In the genomic region with DNA sequence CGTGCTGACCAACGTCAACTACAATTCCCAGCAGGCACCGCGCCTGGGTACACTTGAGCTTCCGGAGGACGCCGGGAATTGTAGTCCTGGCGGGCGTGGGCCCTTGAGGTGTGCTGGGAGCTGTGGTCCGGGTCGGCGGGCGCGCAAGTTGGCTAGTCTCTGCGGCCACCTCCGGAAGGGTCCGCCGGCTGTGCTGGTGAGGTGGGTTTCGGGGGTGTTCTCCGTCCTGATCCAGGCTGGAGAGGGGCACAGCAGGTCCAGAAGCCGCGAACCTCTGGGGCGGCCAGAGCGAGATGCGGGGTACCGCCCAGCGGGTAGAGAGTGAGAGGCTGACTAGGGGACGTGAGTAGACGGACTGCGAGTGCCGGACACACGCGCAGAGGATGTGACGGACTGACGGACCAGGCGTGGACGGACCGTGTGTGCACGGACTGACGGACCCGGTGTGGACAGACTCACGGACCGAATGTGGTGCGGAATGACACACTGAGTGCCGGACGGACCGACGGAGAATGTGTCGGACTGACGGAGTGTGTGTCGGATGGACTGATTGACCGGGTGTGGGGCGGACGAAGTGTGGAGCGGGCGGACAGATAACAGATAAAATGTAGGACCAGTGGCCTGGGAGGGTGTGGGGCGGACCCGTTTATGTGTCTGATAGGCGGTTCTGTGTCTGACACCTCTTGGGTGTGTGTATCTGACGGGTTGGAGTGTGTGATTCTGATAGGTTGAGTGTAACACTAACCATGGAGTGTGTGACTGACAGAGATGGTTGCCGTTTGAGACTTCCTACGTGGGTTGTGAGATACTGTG, we compare ENCODE assay signal across 1 cellular context.
TF ChIP-seq lines count a peak whose summit lies in the region.

Gene ZSCAN22, plus strand, starts transcription at position 81 of the 813 bp plus-strand sequence. CDS start 7,809 bp downstream, outside the sequence.

TF ChIP-seq in K562, 482 proteins besides CTCF, POLR2A, EP300 and RAD21 (continued from another document and continues in another):
- TF ChIP-seq ZNF324 (CRISPR knock-in tag; IDR thresholded peaks at IDR 0.05) = 0 out of 2 replicates have a peak, but pooled peaks have one; percentile 41
- peak; percentile 80 for TF ChIP-seq ZSCAN29 (IDR thresholded peaks at IDR 0.05)
- no peak; the same call in none of the 2 replicates for TF ChIP-seq ZNF239 (CRISPR knock-in tag; IDR thresholded peaks at IDR 0.05)
- no peak for TF ChIP-seq PCBP2 (IDR thresholded peaks at IDR 0.05; ENCODE audit: low read depth, low read length, poor library complexity, severe bottlenecking)
- no peak for TF ChIP-seq SRSF7 (optimal IDR thresholded peaks at IDR 0.05; ENCODE audit: low read depth, low read length)
- TF ChIP-seq U2AF2 (optimal IDR thresholded peaks at IDR 0.05; ENCODE audit: low read depth, low read length) = no peak
- peak; percentile 84; the same call in 1 of the 2 replicates for TF ChIP-seq ZC3H8 (IDR thresholded peaks at IDR 0.05)
- TF ChIP-seq MYNN (IDR thresholded peaks at IDR 0.05) = peak; percentile 51; the same call in 1 of the 2 replicates
- TF ChIP-seq MYNN (CRISPR knock-in tag; IDR thresholded peaks at IDR 0.05) = no peak
- TF ChIP-seq NEUROD1 (IDR thresholded peaks at IDR 0.05; ENCODE audit: borderline replicate concordance, low read depth, low read length, partially characterized antibody) = no peak
- no peak for TF ChIP-seq ZNF41 (CRISPR knock-in tag; conservative IDR thresholded peaks at IDR 0.05)
- peak; percentile 85 for TF ChIP-seq HLTF (IDR thresholded peaks at IDR 0.05)
- TF ChIP-seq IFI16 (CRISPR knock-in tag; IDR thresholded peaks at IDR 0.05) = no peak
- no peak; the same call in 1 of the 2 replicates for TF ChIP-seq GTF2A2 (tag; IDR thresholded peaks at IDR 0.05)
- TF ChIP-seq BCOR (IDR thresholded peaks at IDR 0.05) = peak; percentile 53; the same call in 1 of the 2 replicates
- no peak for TF ChIP-seq ZNF507 (tag; conservative IDR thresholded peaks at IDR 0.05)
- peak; percentile 75 for TF ChIP-seq DPF2 (IDR thresholded peaks at IDR 0.05)
- TF ChIP-seq PPARD (CRISPR knock-in tag; IDR thresholded peaks at IDR 0.05) = no peak
- peak; percentile 49; the same call in 1 of the 2 replicates for TF ChIP-seq ZNF592 (IDR thresholded peaks at IDR 0.05)
- TF ChIP-seq PHB (CRISPR knock-in tag; IDR thresholded peaks at IDR 0.05) = no peak
- no peak for TF ChIP-seq NR2F6 (CRISPR knock-in tag; IDR thresholded peaks at IDR 0.05)
- TF ChIP-seq, protein P1, sequence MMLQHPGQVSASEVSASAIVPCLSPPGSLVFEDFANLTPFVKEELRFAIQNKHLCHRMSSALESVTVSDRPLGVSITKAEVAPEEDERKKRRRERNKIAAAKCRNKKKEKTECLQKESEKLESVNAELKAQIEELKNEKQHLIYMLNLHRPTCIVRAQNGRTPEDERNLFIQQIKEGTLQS (IDR thresholded peaks at IDR 0.05) = no peak; the same call in 1 of the 2 replicates
- TF ChIP-seq, protein P1 (CRISPR knock-in tag; conservative IDR thresholded peaks at IDR 0.05) = 0 out of 2 replicates have a peak, but pooled peaks have one; percentile 44
- no peak for TF ChIP-seq CHD7 (IDR thresholded peaks at IDR 0.05; ENCODE audit: low read depth, low read length)
- no peak for TF ChIP-seq RERE (CRISPR knock-in tag; IDR thresholded peaks at IDR 0.05; ENCODE audit: borderline replicate concordance)
- TF ChIP-seq POLR2B (IDR thresholded peaks at IDR 0.05; ENCODE audit: low read depth, partially characterized antibody) = peak; percentile 84
- TF ChIP-seq ZNF134 (CRISPR knock-in tag; conservative IDR thresholded peaks at IDR 0.05) = peak; percentile 51; the same call in 1 of the 2 replicates
- TF ChIP-seq GTF2E2 (tag; IDR thresholded peaks at IDR 0.05) = peak; percentile 93
- TF ChIP-seq ZFPM2 (CRISPR knock-in tag; IDR thresholded peaks at IDR 0.05) = no peak
- 0 out of 4 replicates have a peak, but pooled peaks of 1 of the 2 experiments have one; percentile 13 for TF ChIP-seq NONO (IDR thresholded peaks at IDR 0.05; ENCODE audit: low read depth in 2 of 2, low read length in 1 of 2)
- TF ChIP-seq ZNF311 (CRISPR knock-in tag; IDR thresholded peaks at IDR 0.05) = no peak
- TF ChIP-seq POLR2H (tag; IDR thresholded peaks at IDR 0.05; ENCODE audit: low read depth) = 0 out of 2 replicates have a peak, but pooled peaks have one; percentile 41
- peak; percentile 36 for TF ChIP-seq ASH1L (IDR thresholded peaks at IDR 0.05; ENCODE audit: borderline replicate concordance, low read depth, partially characterized antibody)
- TF ChIP-seq NR2C2 (CRISPR knock-in tag; IDR thresholded peaks at IDR 0.05) = peak; percentile 82
- TF ChIP-seq NR2C2 (tag; IDR thresholded peaks at IDR 0.05) = peak; percentile 93
- no peak for TF ChIP-seq RFX5 (IDR thresholded peaks at IDR 0.05; ENCODE audit: low read depth, low read length)
- TF ChIP-seq SMARCA4 (IDR thresholded peaks at IDR 0.05) = peak; percentile 63; the same call in 1 of the 2 replicates
- TF ChIP-seq RFX1 (IDR thresholded peaks at IDR 0.05) = no peak
